In the genomic region with DNA sequence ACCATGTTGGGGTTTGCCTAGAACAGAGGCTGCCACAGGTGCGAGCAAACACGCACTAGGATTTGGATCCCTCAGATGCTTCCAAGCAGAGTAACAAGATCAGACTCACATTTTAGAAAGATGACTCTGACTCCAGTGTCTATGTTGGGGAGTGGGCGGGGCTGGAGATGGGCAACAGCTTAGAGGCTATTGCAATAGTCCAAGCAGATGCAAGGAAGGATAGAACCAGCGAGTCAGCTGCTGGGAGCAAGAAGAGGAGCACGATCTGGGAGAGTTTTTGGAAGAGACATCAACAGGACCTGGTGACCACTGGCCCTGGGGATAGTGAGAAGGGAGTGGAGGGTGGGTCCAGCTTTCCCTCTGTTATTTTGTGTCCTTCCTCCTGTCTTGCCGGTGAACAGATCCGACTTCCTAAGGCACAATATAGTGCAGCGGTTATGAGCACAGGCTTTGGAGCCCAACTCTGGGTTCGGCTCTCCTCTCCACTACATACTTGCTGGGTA, we compare ENCODE assay signal across 18 cellular contexts. TPM values are rescaled to one million over a fixed set of nuclear protein-coding genes. Genes with fewer than 3 reads are reported as not detected.
DNase-seq lines count a peak whose midpoint lies in the region; ATAC-seq and TF ChIP-seq lines count a peak whose summit lies in the region.
"Had no signal": no experiment of that assay in that cellular context is flagged by ENCODE, and none has a peak within 500 bp of the region (broad histone marks: within the 10 kb centered on the region; RNA-seq: fewer than 3 reads in every experiment).

No MANE protein-coding gene starts in this region.

- peak overlapping the region; percentile 2 for H2BK12ac ChIP-seq in trophoblast cell (ENCODE audit: low read length)

- no peak overlapping the region for H4K8ac ChIP-seq in trophoblast cell (ENCODE audit: low read depth, low read length)

- H4K91ac ChIP-seq in trophoblast cell (ENCODE audit: low read depth, low read length) = no peak overlapping the region

- no peaks in the 10 kb centered on the region for H3K27me3 Mint-ChIP-seq in stimulated activated memory B cell treated with anti-CD40 and anti-IgM and Interleukin-4, amounts not matched to agents 10 μg/mL and 1 μg/mL and 100 μg/mL, for 72 hours
- H3K27me3 Mint-ChIP-seq: activated naive CD8-positive, alpha-beta T cell; CD4-positive, CD25-positive, alpha-beta regulatory T cell; stimulated activated naive CD8-positive, alpha-beta T cell treated with anti-CD3 and anti-CD28 coated beads, Interleukin-15, amount 100 ng/mL, for 72 hours had no signal

- no peak overlapping the region for H3K14ac ChIP-seq in trophoblast cell (ENCODE audit: low read length)

- H3K36me3 ChIP-seq in PC-3 (ENCODE audit: low read depth, low read length) (no peaks in the 10 kb centered on the region), esophagus (ENCODE audit: control insufficient read depth in 2 of 2, insufficient read depth in 2 of 2, low read length in 1 of 2) (no peaks in the 10 kb centered on the region), trophoblast cell (ENCODE audit: control insufficient read depth in 1 of 2, insufficient read depth in 2 of 2, low read length in 2 of 2) (no peaks in the 10 kb centered on the region)

- H3K79me2 ChIP-seq in PC-3 (ENCODE audit: low read length) = no peaks in the 10 kb centered on the region
- H3K79me2 ChIP-seq in trophoblast cell (ENCODE audit: control insufficient read depth, insufficient read depth, low read length, poor library complexity) = peaks cover 3% of the 10 kb centered on the region

- H3K4me3 Mint-ChIP-seq in stimulated activated memory B cell treated with anti-CD40 and anti-IgM and Interleukin-4, amounts not matched to agents 10 μg/mL and 1 μg/mL and 100 μg/mL, for 72 hours = no peak overlapping the region
- H3K4me3 Mint-ChIP-seq: activated naive CD8-positive, alpha-beta T cell; CD4-positive, CD25-positive, alpha-beta regulatory T cell; stimulated activated naive CD8-positive, alpha-beta T cell treated with anti-CD3 and anti-CD28 coated beads, Interleukin-15, amount 100 ng/mL, for 72 hours had no signal

- H3K36me3 Mint-ChIP-seq in stimulated activated memory B cell treated with anti-CD40 and anti-IgM and Interleukin-4, amounts not matched to agents 10 μg/mL and 1 μg/mL and 100 μg/mL, for 72 hours = no peaks in the 10 kb centered on the region
- H3K36me3 Mint-ChIP-seq: activated naive CD8-positive, alpha-beta T cell; CD4-positive, CD25-positive, alpha-beta regulatory T cell had no signal

- no peak; the same call in 1 of the 2 replicates for ATAC-seq in PC-3
- ATAC-seq in stimulated activated memory B cell treated with anti-CD40 and anti-IgM and Interleukin-4, amounts not matched to agents 10 μg/mL and 1 μg/mL and 100 μg/mL, for 72 hours = no peak
- ATAC-seq in GM18511 (IDR thresholded peaks at IDR 0.05; ENCODE audit: unreplicated experiment) = no peak
- ATAC-seq: stimulated activated naive CD8-positive, alpha-beta T cell treated with anti-CD3 and anti-CD28 coated beads, Interleukin-15, amount 100 ng/mL, for 72 hours had no signal

- no peak overlapping the region for H3K23ac ChIP-seq in trophoblast cell (ENCODE audit: low read length)

- H3K27ac Mint-ChIP-seq in stimulated activated memory B cell treated with anti-CD40 and anti-IgM and Interleukin-4, amounts not matched to agents 10 μg/mL and 1 μg/mL and 100 μg/mL, for 72 hours = no peak overlapping the region
- H3K27ac Mint-ChIP-seq: activated naive CD8-positive, alpha-beta T cell; CD4-positive, CD25-positive, alpha-beta regulatory T cell had no signal

- H3K4me2 ChIP-seq in PC-3 (ENCODE audit: low read length) (peak overlapping the region; percentile 3; the same call in 1 of the 2 replicates), trophoblast cell (ENCODE audit: low read length) (no peak overlapping the region)

- peaks cover 54% of the 10 kb centered on the region for H3K4me1 ChIP-seq in PC-3 (ENCODE audit: insufficient read depth, low read length)
- peaks cover 4 to 32% of the 10 kb centered on the region in 2 donors for H3K4me1 ChIP-seq in esophagus (ENCODE audit: control insufficient read depth in 2 of 2, insufficient read depth in 2 of 2, low read length in 1 of 2)
- peaks cover 14 to 18% of the 10 kb centered on the region in 2 experiments for H3K4me1 ChIP-seq in trophoblast cell (ENCODE audit: control insufficient read depth in 1 of 2, insufficient read depth in 2 of 2, low read length in 2 of 2)

- POLR2A ChIA-PET in PC-3 (lab: Charles Lee; ENCODE audit: unreplicated experiment) = interaction anchor here (0.6 kb wide), 1 partner anchor 112 kb away, joined by 3 read pairs; a partner anchor contains a TSS

- H4K20me1 ChIP-seq in PC-3 (ENCODE audit: low read length) = no peaks in the 10 kb centered on the region

- H3K9me3 ChIP-seq in PC-3 (ENCODE audit: low read length) (no peaks in the 10 kb centered on the region), esophagus (ENCODE audit: control insufficient read depth in 2 of 2, insufficient read depth in 1 of 2, low read depth in 1 of 2, low read length in 1 of 2) (no peaks in the 10 kb centered on the region), trophoblast cell (ENCODE audit: insufficient read depth, low read depth, low read length) (no peaks in the 10 kb centered on the region)

- peak overlapping the region; percentile 0; the same call in 1 of the 2 replicates for H3K9ac ChIP-seq in PC-3 (ENCODE audit: low read length)
- H3K9ac ChIP-seq in trophoblast cell (ENCODE audit: low read length) = no peak overlapping the region

- CTCF ChIA-PET in PC-3 (lab: Charles Lee) = interaction anchor here (1.1 to 1.6 kb wide), 2 partner anchors 29 to 34 kb away, joined by 3 to 4 read pairs; no protein-coding TSS in a partner anchor

- H3K18ac ChIP-seq in trophoblast cell (ENCODE audit: low read length) = no peak overlapping the region

- peaks cover 6% of the 10 kb centered on the region for H3K4me1 Mint-ChIP-seq in stimulated activated memory B cell treated with anti-CD40 and anti-IgM and Interleukin-4, amounts not matched to agents 10 μg/mL and 1 μg/mL and 100 μg/mL, for 72 hours

- H2AK5ac ChIP-seq in trophoblast cell (ENCODE audit: low read length) = no peak overlapping the region

- no peak overlapping the region for H2AFZ ChIP-seq in PC-3 (ENCODE audit: low read length)
- no peak overlapping the region for H2AFZ ChIP-seq in trophoblast cell (ENCODE audit: insufficient read depth, low read length, poor library complexity)

- no peaks in the 10 kb centered on the region for H3K9me3 Mint-ChIP-seq in stimulated activated memory B cell treated with anti-CD40 and anti-IgM and Interleukin-4, amounts not matched to agents 10 μg/mL and 1 μg/mL and 100 μg/mL, for 72 hours
- H3K9me3 Mint-ChIP-seq: CD4-positive, CD25-positive, alpha-beta regulatory T cell; stimulated activated naive CD8-positive, alpha-beta T cell treated with anti-CD3 and anti-CD28 coated beads, Interleukin-15, amount 100 ng/mL, for 72 hours had no signal

- no peak for TF ChIP-seq CTCF in PC-3 (conservative IDR thresholded peaks at IDR 0.05; ENCODE audit: low read depth, low read length)

- intact Hi-C loops in PC-3 (cut with micrococcal nuclease) = no loop called here

- no TSS peak for BruUV-seq in PC-3 (replicated peaks; lab: Mats Ljungman, UMichigan)

- WGBS in esophagus, 2 donors = 83 to 85% methylated on average over 9 of the region's 9 CpGs
- WGBS in trophoblast cell (ENCODE audit: extremely low coverage, insufficient coverage, insufficient read length) = no CpG with 5 or more reads among the region's 9 CpGs

- peak; percentile 79 for DNase-seq in EH (ENCODE audit: low read depth)
- peak; percentile 72 for DNase-seq in PC-3
- peak; percentile 57 to 73 for DNase-seq in trophoblast cell
- DNase-seq in iPS-NIHi11 (ENCODE audit: low spot score) = no peak
- no peak for DNase-seq in NCI-H1436 (lab: John Stamatoyannopoulos, UW)
- DNase-seq: CD4-positive, CD25-positive, alpha-beta regulatory T cell; kidney glomerular epithelial cell; NCI-H1417; NCI-H526 treated with DMSO at 0.1 percent for 48 hours; retina; stimulated activated CD4-positive, alpha-beta T cell treated with anti-CD3 and anti-CD28 coated beads, Interleukin-4, amount 100 ng/mL, for 4 hours; stimulated activated naive CD8-positive, alpha-beta T cell treated with anti-CD3 and anti-CD28 coated beads, Interleukin-15, amount 100 ng/mL, for 72 hours had no signal

- H3K27ac ChIP-seq in PC-3 (ENCODE audit: low read length) (peak overlapping the region; percentile 95), esophagus (ENCODE audit: low read depth in 2 of 2, low read length in 1 of 2) (peak overlapping the region; percentile 83 to 95), trophoblast cell (ENCODE audit: low read depth, low read length) (no peak overlapping the region)
- H3K27ac ChIP-seq: coronary artery, VCaP had no signal

- H3K9me2 ChIP-seq in PC-3 (replicated peaks; ENCODE audit: low read length) = no peaks in the 10 kb centered on the region

- no peak overlapping the region for H4K12ac ChIP-seq in trophoblast cell (ENCODE audit: low read depth, low read length)

- no peaks in the 10 kb centered on the region for H3F3A ChIP-seq in PC-3 (ENCODE audit: low read length, unreplicated experiment)

- no peaks in the 10 kb centered on the region for H3K27me3 ChIP-seq in PC-3 (ENCODE audit: low read length)
- H3K27me3 ChIP-seq in esophagus (ENCODE audit: control insufficient read depth in 1 of 2, insufficient read depth in 2 of 2, low read length in 2 of 2) = no peaks in the 10 kb centered on the region
- no peaks in the 10 kb centered on the region for H3K27me3 ChIP-seq in trophoblast cell (ENCODE audit: insufficient read depth, low read length)

- H3K4me3 ChIP-seq in PC-3 (ENCODE audit: low read length) (no peak overlapping the region), esophagus (ENCODE audit: low read depth in 1 of 2, low read length in 2 of 2) (peak overlapping the region; percentile 12 to 21), trophoblast cell (ENCODE audit: low read depth, low read length) (no peak overlapping the region)
- H3K4me3 ChIP-seq: coronary artery had no signal

- no peak overlapping the region for H3K4ac ChIP-seq in trophoblast cell (ENCODE audit: low read depth, low read length)

- no peak overlapping the region for H2BK120ac ChIP-seq in trophoblast cell (ENCODE audit: insufficient read depth, low read length, poor library complexity)

- no peak overlapping the region for H2BK5ac ChIP-seq in trophoblast cell (ENCODE audit: low read depth, low read length, poor library complexity)

- peaks cover 10% of the 10 kb centered on the region for H3K79me1 ChIP-seq in trophoblast cell (ENCODE audit: low read length)

RNA-seq across cellular contexts. Expression of a gene that starts 52.7 kb away (rescaled TPM):
- 0.35 and 0.44 TPM in 2 replicates for total RNA-seq in PC-3 (2014; rRNA removed)
- 1 to 10 TPM; 4.1 to 4.3 TPM for polyA plus RNA-seq in esophagus
- polyA plus RNA-seq in trophoblast cell (2013) = not detected in 2 replicates

Comparison
In these comparisons a context has a peak if more than half of its experiments do, and no peak if none do; other contexts are left out.
1. DNase-seq: peak in EH (single experiment), PC-3 (single experiment) and trophoblast cell (2 of 2); none in iPS-NIHi11 (single experiment) and NCI-H1436 (single experiment).
2. H3K4me3 ChIP-seq: peak in esophagus (2 of 2); none in PC-3 (single experiment) and trophoblast cell (single experiment).